In the genomic region with DNA sequence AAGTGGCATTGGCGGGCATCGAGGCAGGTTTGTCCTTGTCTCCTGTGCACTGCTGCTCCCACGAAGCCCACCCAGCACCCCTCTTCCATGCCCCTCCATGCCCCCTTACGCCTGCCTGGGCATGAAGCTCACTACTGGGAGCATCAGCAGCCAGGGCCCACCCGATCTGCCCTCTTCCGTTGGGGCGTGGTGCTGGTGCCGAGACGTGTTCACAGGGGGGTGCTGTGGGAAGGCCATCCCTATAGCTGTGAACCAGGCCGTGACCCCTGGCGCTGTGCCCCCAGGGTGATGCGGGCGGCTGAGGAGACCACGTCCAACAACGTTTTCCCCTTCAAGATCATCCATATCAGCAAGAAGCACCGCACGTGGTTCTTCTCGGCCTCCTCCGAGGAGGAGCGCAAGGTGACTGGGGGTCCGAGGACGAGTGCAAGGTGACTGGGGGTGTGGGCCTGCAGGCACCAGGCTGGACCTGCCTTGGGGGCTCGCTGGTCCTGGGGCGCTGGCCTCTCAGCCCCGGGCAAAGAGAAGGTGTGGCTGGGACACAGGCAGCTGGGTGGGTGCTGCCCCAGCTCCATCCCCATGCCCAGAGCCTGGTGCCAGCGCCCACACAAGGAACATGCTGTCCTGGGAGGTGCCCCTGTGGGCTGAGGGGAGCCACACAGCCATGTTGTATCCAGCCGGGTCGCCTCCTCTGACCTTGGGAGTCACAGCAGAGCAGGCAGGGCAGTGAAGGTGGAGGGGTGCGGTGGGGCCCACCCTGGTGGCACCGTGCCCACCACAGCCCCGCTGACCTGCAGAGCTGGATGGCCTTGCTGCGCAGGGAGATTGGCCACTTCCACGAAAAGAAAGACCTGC, we compare ENCODE assay signal across 21 cellular contexts. TPM values are rescaled to one million over a fixed set of nuclear protein-coding genes. Genes with fewer than 3 reads are reported as not detected.
DNase-seq lines count a peak whose midpoint lies in the region; ATAC-seq and TF ChIP-seq lines count a peak whose summit lies in the region.
"Had no signal": no experiment of that assay in that cellular context is flagged by ENCODE, and none has a peak within 500 bp of the region (broad histone marks: within the 10 kb centered on the region; RNA-seq: fewer than 3 reads in every experiment).

No MANE protein-coding gene starts in this region.

- no peak overlapping the region for H2BK15ac ChIP-seq in neuronal stem cell (ENCODE audit: low read length)

- no peak overlapping the region for H3K4me2 ChIP-seq in neuronal stem cell (ENCODE audit: insufficient read depth, low read length, poor library complexity, severe bottlenecking)
- H3K4me2 ChIP-seq: KMS-11, neural progenitor cell had no signal

- no peak overlapping the region for H2AFZ ChIP-seq in neuronal stem cell (ENCODE audit: low read length)
- H2AFZ ChIP-seq: neural progenitor cell had no signal

- no peak overlapping the region for H3K4ac ChIP-seq in neuronal stem cell (ENCODE audit: low read length)

- H3K4me3 ChIP-seq in right atrium auricular region: no peak overlapping the region
- H3K4me3 ChIP-seq in left ventricle myocardium inferior: no peak overlapping the region
- no peak overlapping the region for H3K4me3 ChIP-seq in neuronal stem cell (ENCODE audit: low read length in 2 of 2)
- no peak overlapping the region for H3K4me3 ChIP-seq in aorta (ENCODE audit: low read length in 2 of 2)
- H3K4me3 ChIP-seq: neural progenitor cell, skin epidermis, thyroid gland had no signal

- H2AK5ac ChIP-seq in neuronal stem cell (ENCODE audit: low read depth, low read length): no peak overlapping the region

- H3K9me3 ChIP-seq in right atrium auricular region (no peaks in the 10 kb centered on the region), left ventricle myocardium inferior (replicated peaks) (no peaks in the 10 kb centered on the region), neuronal stem cell (replicated peaks in 1 of 2; ENCODE audit: control insufficient read depth in 2 of 2, insufficient read depth in 1 of 2, low read depth in 1 of 2, low read length in 2 of 2) (no peaks in the 10 kb centered on the region), aorta (ENCODE audit: control insufficient read depth, low read length) (no peaks in the 10 kb centered on the region)
- H3K9me3 ChIP-seq: thyroid gland had no signal

- peak overlapping the region; percentile 1 for H2BK12ac ChIP-seq in neuronal stem cell (ENCODE audit: low read length)

- H3K23ac ChIP-seq in neuronal stem cell (ENCODE audit: low read depth, low read length, poor library complexity): peak overlapping the region; percentile 65

- H3K4me1 ChIP-seq in right atrium auricular region (peaks cover 0 to 5% of the 10 kb centered on the region in 2 donors), left ventricle myocardium inferior (peaks cover 28% of the 10 kb centered on the region), neuronal stem cell (ENCODE audit: control insufficient read depth in 2 of 2, insufficient read depth in 1 of 2, low read depth in 1 of 2, low read length in 2 of 2) (no peaks in the 10 kb centered on the region), aorta (ENCODE audit: control insufficient read depth in 1 of 2, insufficient read depth in 2 of 2, low read length in 2 of 2) (no peaks in the 10 kb centered on the region)
- H3K4me1 ChIP-seq: neural progenitor cell, thyroid gland had no signal

- no peak overlapping the region for H3K18ac ChIP-seq in neuronal stem cell (ENCODE audit: low read length)

- no peak overlapping the region for H3K9ac ChIP-seq in neuronal stem cell (ENCODE audit: low read depth, low read length, poor library complexity)
- H3K9ac ChIP-seq: KMS-11, neural progenitor cell had no signal

- peak; percentile 62 for DNase-seq in Right ventricle myocardium inferior (ENCODE audit: missing footprints)
- no peak for DNase-seq in right atrium auricular region (ENCODE audit: low spot score)
- peak; percentile 32 for DNase-seq in left ventricle myocardium inferior
- no peak for DNase-seq in neuronal stem cell (ENCODE audit: low spot score)
- DNase-seq in aorta: peak; percentile 48 to 72
- DNase-seq in NK-92 treated with Interleukin-12 subunit alpha and Interleukin-12 subunit beta, amount 100 ng/mL, for 24 hours (lab: John Stamatoyannopoulos, UW): no peak
- no peak for DNase-seq in NCI-H2029 (lab: John Stamatoyannopoulos, UW)
- DNase-seq: activated CD4-positive, alpha-beta T cell treated with anti-CD3 and anti-CD28 coated beads, Interleukin-2, amount 10 ng/mL, durations not matched to agents 7 days and 5 days; activated naive CD4-positive, alpha-beta T cell; activated T-cell treated with anti-CD3 and anti-CD28 coated beads, Interleukin-2, amount 50 U/mL, for 48 hours; amniotic stem cell; NCI-H146; NCI-H446 treated with DMSO at 0.1 percent for 48 hours; stimulated activated naive CD8-positive, alpha-beta T cell treated with anti-CD3 and anti-CD28 coated beads, Interleukin-15, amount 100 ng/mL, for 72 hours had no signal

- peak overlapping the region; percentile 4 for H3K14ac ChIP-seq in neuronal stem cell (ENCODE audit: low read length)

- H3K36me3 ChIP-seq in right atrium auricular region (peaks cover 60% of the 10 kb centered on the region), left ventricle myocardium inferior (peaks cover 58% of the 10 kb centered on the region), neuronal stem cell (replicated peaks in 1 of 2; ENCODE audit: control insufficient read depth in 2 of 2, insufficient read depth in 2 of 2, low read length in 2 of 2) (peaks cover 33 to 81% of the 10 kb centered on the region in 2 donors), aorta (ENCODE audit: control insufficient read depth in 1 of 2, insufficient read depth in 2 of 2, low read length in 1 of 2) (no peaks in the 10 kb centered on the region)
- H3K36me3 ChIP-seq: neural progenitor cell had no signal

- H2BK5ac ChIP-seq in neuronal stem cell (ENCODE audit: low read length): peak overlapping the region; percentile 11

- ATAC-seq in Right ventricle myocardium inferior (peak; percentile 67), aorta (ENCODE audit: low FRiP score) (no peak), GM21515 (IDR thresholded peaks at IDR 0.05; ENCODE audit: unreplicated experiment) (no peak)
- ATAC-seq: HCT116; SK-N-SH treated with all-trans-retinoic acid at 6 μM for 48 hours; stimulated activated naive CD8-positive, alpha-beta T cell treated with anti-CD3 and anti-CD28 coated beads, Interleukin-15, amount 100 ng/mL, for 72 hours had no signal

- intact Hi-C loops in Right ventricle myocardium inferior (cut with DNase I): no loop called here
- intact Hi-C loops in left ventricle myocardium inferior (cut with micrococcal nuclease): no loop called here
- intact Hi-C loops in aorta (cut with DNase I): no loop called here

- no CpG with 5 or more reads among the region's 33 CpGs for WGBS in neuronal stem cell (ENCODE audit: extremely low coverage in 2 of 2, insufficient read length in 2 of 2, insufficient replicate concordance in 1 of 2), 2 donors
- 85 to 87% methylated on average over 32 to 33 of the region's 33 CpGs for WGBS in aorta, 2 donors

- H2BK120ac ChIP-seq in neuronal stem cell (ENCODE audit: low read depth, low read length): no peak overlapping the region

- H4K91ac ChIP-seq in neuronal stem cell (ENCODE audit: low read depth, low read length, poor library complexity): no peak overlapping the region

- H3K27me3 ChIP-seq in right atrium auricular region (no peaks in the 10 kb centered on the region), left ventricle myocardium inferior (ENCODE audit: low read depth) (no peaks in the 10 kb centered on the region), neuronal stem cell (ENCODE audit: control insufficient read depth in 3 of 3, insufficient read depth in 3 of 3, low read depth in 1 of 3, low read length in 3 of 3) (no peaks in the 10 kb centered on the region), aorta (ENCODE audit: control insufficient read depth in 1 of 2, insufficient read depth in 2 of 2, low read length in 1 of 2) (no peaks in the 10 kb centered on the region)
- H3K27me3 ChIP-seq: neural progenitor cell, thyroid gland had no signal

- peaks cover 5% of the 10 kb centered on the region for H3K79me1 ChIP-seq in neuronal stem cell (ENCODE audit: low read depth, low read length)

- TF ChIP-seq CTCF in right atrium auricular region (IDR thresholded peaks at IDR 0.05): no peak
- TF ChIP-seq CTCF in left ventricle myocardium inferior (IDR thresholded peaks at IDR 0.05; ENCODE audit: borderline replicate concordance): no peak

- no peak overlapping the region for H4K8ac ChIP-seq in neuronal stem cell (ENCODE audit: low read depth, low read length)

- no peak overlapping the region for H3K27ac ChIP-seq in right atrium auricular region
- H3K27ac ChIP-seq in left ventricle myocardium inferior (replicated peaks): peak overlapping the region; percentile 51
- H3K27ac ChIP-seq in neuronal stem cell (replicated peaks; ENCODE audit: low read length): no peak overlapping the region
- no peak overlapping the region for H3K27ac ChIP-seq in aorta (ENCODE audit: low read depth in 1 of 2, low read length in 2 of 2)
- H3K27ac ChIP-seq: KMS-11, neural progenitor cell, thyroid gland had no signal

RNA-seq across cellular contexts. Expression of gene ADD1, which starts 19.1 kb away (rescaled TPM):
- total RNA-seq in Right ventricle myocardium inferior (231 TPM), right atrium auricular region (100 to 1,000 TPM; 171 to 196 TPM), left ventricle myocardium inferior (212 TPM), aorta (100 to 1,000 TPM; 305 to 351 TPM)
- polyA plus RNA-seq in neuronal stem cell (2013, experiment 1 of 2): 169 TPM
- 159 TPM for polyA plus RNA-seq in neuronal stem cell (2013, experiment 2 of 2)
- polyA plus RNA-seq in aorta: 100 to 1,000 TPM in 1 of 2 donors, 10 to 100 TPM in 1; 98.3 to 263 TPM

RNA-seq across cellular contexts. Expression of gene SH3BP2, which starts 31.7 kb away (rescaled TPM):
- total RNA-seq in Right ventricle myocardium inferior: 32.2 TPM
- total RNA-seq in right atrium auricular region: 10 to 100 TPM; 20.1 to 25.2 TPM
- 24.7 TPM for total RNA-seq in left ventricle myocardium inferior
- polyA plus RNA-seq in neuronal stem cell (2013, experiment 1 of 2): 8.1 TPM
- 8.7 TPM for polyA plus RNA-seq in neuronal stem cell (2013, experiment 2 of 2)
- 10 to 100 TPM; 47.8 to 75.4 TPM for total RNA-seq in aorta
- 10 to 100 TPM in 1 of 2 donors, 1 to 10 TPM in 1; 6.2 to 13.8 TPM for polyA plus RNA-seq in aorta

Comparison
In these comparisons a context has a peak if more than half of its experiments do, and no peak if none do; other contexts are left out.
1. DNase-seq: peak in Right ventricle myocardium inferior (single experiment), left ventricle myocardium inferior (single experiment) and aorta (2 of 2); none in right atrium auricular region (single experiment), neuronal stem cell (single experiment), NK-92 treated with Interleukin-12 subunit alpha and Interleukin-12 subunit beta, amount 100 ng/mL, for 24 hours (single experiment) and NCI-H2029 (single experiment).